1 cellular context compared by ENCODE assay signal in the genomic region with DNA sequence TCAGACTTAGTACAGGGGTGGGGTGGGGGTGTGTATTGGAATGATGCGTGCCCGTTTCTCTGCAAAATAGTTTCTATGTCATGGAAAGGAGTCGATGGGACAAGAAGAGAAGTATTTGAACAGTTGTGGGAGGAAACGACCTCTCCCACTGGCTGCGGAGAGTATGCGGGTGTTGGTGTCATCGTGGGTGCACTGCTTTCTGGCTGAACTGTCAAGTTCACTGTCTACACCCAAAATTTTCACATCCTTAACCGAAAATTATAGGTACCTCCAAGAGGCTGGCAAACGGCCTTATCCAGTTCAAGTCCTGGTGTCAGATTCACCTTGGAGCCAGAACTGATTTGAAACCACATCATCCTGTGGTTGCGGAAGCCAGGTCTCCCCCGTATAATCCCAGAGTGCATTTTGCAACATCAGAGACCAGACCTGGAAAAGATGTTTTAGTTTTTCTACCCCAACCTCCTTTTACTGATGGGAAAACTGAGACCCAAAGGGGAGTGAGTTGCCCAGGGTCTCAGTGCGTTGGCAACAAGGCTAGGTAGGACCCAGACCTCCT.
TF ChIP-seq lines count a peak whose summit lies in the region.

No MANE protein-coding gene starts in this region.

TF ChIP-seq in HepG2, 621 proteins besides CTCF, POLR2A, EP300 and RAD21:
- TF ChIP-seq AKAP8 (CRISPR knock-in tag; IDR thresholded peaks at IDR 0.05) = no peak
- TF ChIP-seq FOSL1 (CRISPR knock-in tag; IDR thresholded peaks at IDR 0.05; ENCODE audit: borderline replicate concordance) = no peak
- no peak for TF ChIP-seq SIX4 (CRISPR knock-in tag; IDR thresholded peaks at IDR 0.05)
- no peak for TF ChIP-seq RORA (CRISPR knock-in tag; IDR thresholded peaks at IDR 0.05)
- TF ChIP-seq ZBTB10 (CRISPR knock-in tag; IDR thresholded peaks at IDR 0.05; ENCODE audit: borderline replicate concordance) = no peak
- no peak for TF ChIP-seq GMEB2 (CRISPR knock-in tag; IDR thresholded peaks at IDR 0.05; ENCODE audit: low read depth)
- no peak for TF ChIP-seq ZNF20 (CRISPR knock-in tag; IDR thresholded peaks at IDR 0.05)
- TF ChIP-seq, protein P1, sequence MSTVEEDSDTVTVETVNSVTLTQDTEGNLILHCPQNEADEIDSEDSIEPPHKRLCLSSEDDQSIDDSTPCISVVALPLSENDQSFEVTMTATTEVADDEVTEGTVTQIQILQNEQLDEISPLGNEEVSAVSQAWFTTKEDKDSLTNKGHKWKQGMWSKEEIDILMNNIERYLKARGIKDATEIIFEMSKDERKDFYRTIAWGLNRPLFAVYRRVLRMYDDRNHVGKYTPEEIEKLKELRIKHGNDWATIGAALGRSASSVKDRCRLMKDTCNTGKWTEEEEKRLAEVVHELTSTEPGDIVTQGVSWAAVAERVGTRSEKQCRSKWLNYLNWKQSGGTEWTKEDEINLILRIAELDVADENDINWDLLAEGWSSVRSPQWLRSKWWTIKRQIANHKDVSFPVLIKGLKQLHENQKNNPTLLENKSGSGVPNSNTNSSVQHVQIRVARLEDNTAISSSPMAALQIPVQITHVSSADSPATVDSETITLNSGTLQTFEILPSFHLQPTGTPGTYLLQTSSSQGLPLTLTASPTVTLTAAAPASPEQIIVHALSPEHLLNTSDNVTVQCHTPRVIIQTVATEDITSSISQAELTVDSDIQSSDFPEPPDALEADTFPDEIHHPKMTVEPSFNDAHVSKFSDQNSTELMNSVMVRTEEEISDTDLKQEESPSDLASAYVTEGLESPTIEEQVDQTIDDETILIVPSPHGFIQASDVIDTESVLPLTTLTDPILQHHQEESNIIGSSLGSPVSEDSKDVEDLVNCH (CRISPR knock-in tag; IDR thresholded peaks at IDR 0.05) = no peak
- no peak for TF ChIP-seq JUND (CRISPR knock-in tag; IDR thresholded peaks at IDR 0.05)
- TF ChIP-seq TEAD3 (CRISPR knock-in tag; optimal IDR thresholded peaks at IDR 0.05; ENCODE audit: borderline replicate concordance) = no peak
- no peak for TF ChIP-seq ZNF317 (CRISPR knock-in tag; IDR thresholded peaks at IDR 0.05)
- TF ChIP-seq PHF20 (CRISPR knock-in tag; IDR thresholded peaks at IDR 0.05) = no peak
- TF ChIP-seq ZBTB7A (CRISPR knock-in tag; IDR thresholded peaks at IDR 0.05) = no peak
- no peak for TF ChIP-seq STAG1 (CRISPR knock-in tag; IDR thresholded peaks at IDR 0.05)
- TF ChIP-seq U2AF2 (IDR thresholded peaks at IDR 0.05; ENCODE audit: low read depth, low read length) = no peak
- TF ChIP-seq SNAPC5 (CRISPR knock-in tag; IDR thresholded peaks at IDR 0.05; ENCODE audit: borderline replicate concordance) = 0 out of 2 replicates have a peak, but pooled peaks have one; percentile 42
- TF ChIP-seq ZNF484 (CRISPR knock-in tag; IDR thresholded peaks at IDR 0.05; ENCODE audit: borderline replicate concordance, low read depth) = no peak
- no peak for TF ChIP-seq ZNF562 (CRISPR knock-in tag; IDR thresholded peaks at IDR 0.05; ENCODE audit: borderline replicate concordance)
- TF ChIP-seq, protein P2, sequence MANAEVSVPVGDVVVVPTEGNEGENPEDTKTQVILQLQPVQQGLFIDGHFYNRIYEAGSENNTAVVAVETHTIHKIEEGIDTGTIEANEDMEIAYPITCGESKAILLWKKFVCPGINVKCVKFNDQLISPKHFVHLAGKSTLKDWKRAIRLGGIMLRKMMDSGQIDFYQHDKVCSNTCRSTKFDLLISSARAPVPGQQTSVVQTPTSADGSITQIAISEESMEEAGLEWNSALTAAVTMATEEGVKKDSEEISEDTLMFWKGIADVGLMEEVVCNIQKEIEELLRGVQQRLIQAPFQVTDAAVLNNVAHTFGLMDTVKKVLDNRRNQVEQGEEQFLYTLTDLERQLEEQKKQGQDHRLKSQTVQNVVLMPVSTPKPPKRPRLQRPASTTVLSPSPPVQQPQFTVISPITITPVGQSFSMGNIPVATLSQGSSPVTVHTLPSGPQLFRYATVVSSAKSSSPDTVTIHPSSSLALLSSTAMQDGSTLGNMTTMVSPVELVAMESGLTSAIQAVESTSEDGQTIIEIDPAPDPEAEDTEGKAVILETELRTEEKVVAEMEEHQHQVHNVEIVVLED (CRISPR knock-in tag; IDR thresholded peaks at IDR 0.05; ENCODE audit: borderline replicate concordance) = 0 out of 2 replicates have a peak, but pooled peaks have one; percentile 9
- no peak for TF ChIP-seq MTA1 (CRISPR knock-in tag; IDR thresholded peaks at IDR 0.05; ENCODE audit: borderline replicate concordance)
- no peak for TF ChIP-seq CHCHD3 (CRISPR knock-in tag; IDR thresholded peaks at IDR 0.05)
- TF ChIP-seq FOXA3 (CRISPR knock-in tag; IDR thresholded peaks at IDR 0.05) = no peak
- TF ChIP-seq, protein P3, sequence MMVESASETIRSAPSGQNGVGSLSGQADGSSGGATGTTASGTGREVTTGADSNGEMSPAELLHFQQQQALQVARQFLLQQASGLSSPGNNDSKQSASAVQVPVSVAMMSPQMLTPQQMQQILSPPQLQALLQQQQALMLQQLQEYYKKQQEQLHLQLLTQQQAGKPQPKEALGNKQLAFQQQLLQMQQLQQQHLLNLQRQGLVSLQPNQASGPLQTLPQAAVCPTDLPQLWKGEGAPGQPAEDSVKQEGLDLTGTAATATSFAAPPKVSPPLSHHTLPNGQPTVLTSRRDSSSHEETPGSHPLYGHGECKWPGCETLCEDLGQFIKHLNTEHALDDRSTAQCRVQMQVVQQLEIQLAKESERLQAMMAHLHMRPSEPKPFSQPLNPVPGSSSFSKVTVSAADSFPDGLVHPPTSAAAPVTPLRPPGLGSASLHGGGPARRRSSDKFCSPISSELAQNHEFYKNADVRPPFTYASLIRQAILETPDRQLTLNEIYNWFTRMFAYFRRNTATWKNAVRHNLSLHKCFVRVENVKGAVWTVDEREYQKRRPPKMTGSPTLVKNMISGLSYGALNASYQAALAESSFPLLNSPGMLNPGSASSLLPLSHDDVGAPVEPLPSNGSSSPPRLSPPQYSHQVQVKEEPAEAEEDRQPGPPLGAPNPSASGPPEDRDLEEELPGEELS (CRISPR knock-in tag; IDR thresholded peaks at IDR 0.05) = peak; percentile 19; the same call in 1 of the 2 replicates
- no peak for TF ChIP-seq ZNF724P (CRISPR knock-in tag; IDR thresholded peaks at IDR 0.05; ENCODE audit: borderline replicate concordance)
- TF ChIP-seq ATF1 (CRISPR knock-in tag; IDR thresholded peaks at IDR 0.05) = no peak
- TF ChIP-seq ZNF407 (CRISPR knock-in tag; IDR thresholded peaks at IDR 0.05; ENCODE audit: not compliant biosample characterization) = no peak
- TF ChIP-seq RELA (CRISPR knock-in tag; IDR thresholded peaks at IDR 0.05) = no peak
